8 cellular contexts compared by ENCODE assay signal in the genomic region with DNA sequence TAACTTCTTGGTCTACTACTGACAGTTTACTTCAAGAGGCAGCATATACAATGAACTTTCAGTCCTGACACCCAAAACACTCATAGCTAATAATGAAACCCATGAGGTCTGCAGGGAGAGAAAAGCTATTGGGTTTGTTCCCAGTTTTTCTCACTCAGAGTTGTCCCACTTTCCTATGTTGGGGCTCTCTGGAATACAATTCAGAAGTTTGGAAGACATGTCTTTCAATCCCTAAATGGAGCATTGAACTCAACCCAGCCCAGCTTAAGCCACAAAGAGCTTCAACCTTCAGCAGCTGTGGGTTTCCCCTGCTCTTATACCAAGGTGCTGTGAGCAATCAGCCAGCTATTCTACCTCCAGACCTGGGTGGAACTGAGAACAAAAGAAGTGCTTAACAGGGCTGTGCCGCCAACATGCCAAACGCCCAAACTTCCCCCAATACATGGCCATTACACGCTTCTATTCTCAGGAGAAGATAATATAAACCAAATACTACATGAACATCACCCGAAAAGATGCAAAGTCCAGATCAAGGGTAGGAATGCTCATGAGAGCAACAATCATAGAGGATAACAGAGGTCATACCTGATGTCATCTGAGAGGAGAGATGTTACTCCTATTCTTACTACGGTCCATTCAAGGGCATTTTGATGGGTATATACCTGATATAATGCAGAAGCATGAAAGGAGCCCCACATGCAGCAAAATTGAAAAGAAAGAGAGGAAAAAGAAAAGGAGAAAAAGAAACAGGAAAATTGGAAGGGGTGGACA.
DNase-seq lines count a peak whose midpoint lies in the region; ATAC-seq lines count a peak whose summit lies in the region.

No MANE protein-coding gene starts in this region.

- DNase-seq in activated naive CD4-positive, alpha-beta T cell treated with anti-CD3 and anti-CD28 coated beads for 36 hours: peak; percentile 64
- no peak for DNase-seq in activated naive CD4-positive, alpha-beta T cell treated with anti-CD3 and anti-CD28 coated beads, Interleukin-2, amount 10 ng/mL, durations not matched to agents 7 days and 5 days
- DNase-seq in activated T-cell treated with anti-CD3 and anti-CD28 coated beads, Interleukin-2, amount 50 U/mL, for 48 hours: peak; percentile 25 to 43
- no peak for DNase-seq in stimulated activated effector memory CD8-positive, alpha-beta T cell treated with anti-CD3 and anti-CD28 coated beads, Interleukin-12 subunit alpha, Interleukin-12 subunit beta, amount 100 ng/mL, for 72 hours (ENCODE audit: low spot score in 2 of 2)
- DNase-seq in NCI-H1417 (lab: John Stamatoyannopoulos, UW): no peak
- DNase-seq in dedifferentiated amniotic fluid mesenchymal stem cell (ENCODE audit: extremely low spot score): no peak
- DNase-seq in C1 segment of cervical spinal cord (lab: John Stamatoyannopoulos, UW): no peak

- intact Hi-C loops in activated naive CD4-positive, alpha-beta T cell treated with anti-CD3 and anti-CD28 coated beads for 36 hours (cut with micrococcal nuclease): loop anchor here (1.0 to 5.0 kb wide), 5 partner anchors 28 to 217 kb away; no protein-coding TSS in a partner anchor

- peaks cover 8% of the 10 kb centered on the region for H3K9me3 Mint-ChIP-seq in activated naive CD4-positive, alpha-beta T cell treated with anti-CD3 and anti-CD28 coated beads for 36 hours
- peaks cover 6% of the 10 kb centered on the region for H3K9me3 Mint-ChIP-seq in activated naive CD4-positive, alpha-beta T cell treated with anti-CD3 and anti-CD28 coated beads, Interleukin-2, amount 10 ng/mL, durations not matched to agents 7 days and 5 days
- H3K9me3 Mint-ChIP-seq in stimulated activated effector memory CD8-positive, alpha-beta T cell treated with anti-CD3 and anti-CD28 coated beads, Interleukin-12 subunit alpha, Interleukin-12 subunit beta, amount 100 ng/mL, for 72 hours: no peaks in the 10 kb centered on the region

- peaks cover 7% of the 10 kb centered on the region for H3K36me3 Mint-ChIP-seq in activated naive CD4-positive, alpha-beta T cell treated with anti-CD3 and anti-CD28 coated beads for 36 hours (ENCODE audit: low read depth)
- H3K36me3 Mint-ChIP-seq in activated naive CD4-positive, alpha-beta T cell treated with anti-CD3 and anti-CD28 coated beads, Interleukin-2, amount 10 ng/mL, durations not matched to agents 7 days and 5 days: peaks cover 6% of the 10 kb centered on the region
- no peaks in the 10 kb centered on the region for H3K36me3 Mint-ChIP-seq in stimulated activated effector memory CD8-positive, alpha-beta T cell treated with anti-CD3 and anti-CD28 coated beads, Interleukin-12 subunit alpha, Interleukin-12 subunit beta, amount 100 ng/mL, for 72 hours

- CTCF ChIA-PET in activated naive CD4-positive, alpha-beta T cell treated with anti-CD3 and anti-CD28 coated beads for 36 hours (lab: Charles Lee): interaction anchor here (0.9 to 1.3 kb wide), 5 partner anchors 14 to 278 kb away, joined by 3 read pairs; no protein-coding TSS in a partner anchor
- CTCF ChIA-PET in activated naive CD4-positive, alpha-beta T cell treated with anti-CD3 and anti-CD28 coated beads, Interleukin-2, amount 10 ng/mL, durations not matched to agents 7 days and 5 days (lab: Charles Lee): interaction anchor here (1.3 kb wide), 1 partner anchor 158 kb away, joined by 3 read pairs; no protein-coding TSS in a partner anchor

- ATAC-seq in HG02798 (IDR thresholded peaks at IDR 0.05; ENCODE audit: poor library complexity, unreplicated experiment): peak; percentile 93
- ATAC-seq in stimulated activated effector memory CD8-positive, alpha-beta T cell treated with anti-CD3 and anti-CD28 coated beads, Interleukin-12 subunit alpha, Interleukin-12 subunit beta, amount 100 ng/mL, for 72 hours: peak; percentile 82

- H3K4me1 Mint-ChIP-seq in activated naive CD4-positive, alpha-beta T cell treated with anti-CD3 and anti-CD28 coated beads for 36 hours (ENCODE audit: low read depth): peaks cover 52% of the 10 kb centered on the region
- H3K4me1 Mint-ChIP-seq in activated naive CD4-positive, alpha-beta T cell treated with anti-CD3 and anti-CD28 coated beads, Interleukin-2, amount 10 ng/mL, durations not matched to agents 7 days and 5 days: peaks cover 15% of the 10 kb centered on the region
- peaks cover 33% of the 10 kb centered on the region for H3K4me1 Mint-ChIP-seq in stimulated activated effector memory CD8-positive, alpha-beta T cell treated with anti-CD3 and anti-CD28 coated beads, Interleukin-12 subunit alpha, Interleukin-12 subunit beta, amount 100 ng/mL, for 72 hours

- H3K4me3 Mint-ChIP-seq in activated naive CD4-positive, alpha-beta T cell treated with anti-CD3 and anti-CD28 coated beads for 36 hours: peak overlapping the region; percentile 2
- no peak overlapping the region for H3K4me3 Mint-ChIP-seq in activated naive CD4-positive, alpha-beta T cell treated with anti-CD3 and anti-CD28 coated beads, Interleukin-2, amount 10 ng/mL, durations not matched to agents 7 days and 5 days
- H3K4me3 Mint-ChIP-seq in stimulated activated effector memory CD8-positive, alpha-beta T cell treated with anti-CD3 and anti-CD28 coated beads, Interleukin-12 subunit alpha, Interleukin-12 subunit beta, amount 100 ng/mL, for 72 hours: no peak overlapping the region

- H3K27me3 Mint-ChIP-seq in activated naive CD4-positive, alpha-beta T cell treated with anti-CD3 and anti-CD28 coated beads for 36 hours (ENCODE audit: low read depth): no peaks in the 10 kb centered on the region
- H3K27me3 Mint-ChIP-seq in activated naive CD4-positive, alpha-beta T cell treated with anti-CD3 and anti-CD28 coated beads, Interleukin-2, amount 10 ng/mL, durations not matched to agents 7 days and 5 days: no peaks in the 10 kb centered on the region

- H3K27ac Mint-ChIP-seq in activated naive CD4-positive, alpha-beta T cell treated with anti-CD3 and anti-CD28 coated beads for 36 hours: peak overlapping the region; percentile 14
- H3K27ac Mint-ChIP-seq in activated naive CD4-positive, alpha-beta T cell treated with anti-CD3 and anti-CD28 coated beads, Interleukin-2, amount 10 ng/mL, durations not matched to agents 7 days and 5 days: no peak overlapping the region
- H3K27ac Mint-ChIP-seq in stimulated activated effector memory CD8-positive, alpha-beta T cell treated with anti-CD3 and anti-CD28 coated beads, Interleukin-12 subunit alpha, Interleukin-12 subunit beta, amount 100 ng/mL, for 72 hours: peak overlapping the region; percentile 39

Comparison
In these comparisons a context has a peak if more than half of its experiments do, and no peak if none do; other contexts are left out.
1. DNase-seq: peak in activated naive CD4-positive, alpha-beta T cell treated with anti-CD3 and anti-CD28 coated beads for 36 hours (single experiment) and activated T-cell treated with anti-CD3 and anti-CD28 coated beads, Interleukin-2, amount 50 U/mL, for 48 hours (2 of 2); none in activated naive CD4-positive, alpha-beta T cell treated with anti-CD3 and anti-CD28 coated beads, Interleukin-2, amount 10 ng/mL, durations not matched to agents 7 days and 5 days (single experiment), stimulated activated effector memory CD8-positive, alpha-beta T cell treated with anti-CD3 and anti-CD28 coated beads, Interleukin-12 subunit alpha, Interleukin-12 subunit beta, amount 100 ng/mL, for 72 hours (0 of 2), NCI-H1417 (0 of 3), dedifferentiated amniotic fluid mesenchymal stem cell (single experiment) and C1 segment of cervical spinal cord (0 of 14).